ENCODE assay signal across 1 cellular context in genomic region chr20:41192575-41192974, GRCh38.
TF ChIP-seq lines count a peak whose summit lies in the region.

No MANE protein-coding gene starts in this region.

TF ChIP-seq in GM23338, 12 proteins besides CTCF, POLR2A, EP300 and RAD21 (continued from another document):
- TF ChIP-seq, protein P1, sequence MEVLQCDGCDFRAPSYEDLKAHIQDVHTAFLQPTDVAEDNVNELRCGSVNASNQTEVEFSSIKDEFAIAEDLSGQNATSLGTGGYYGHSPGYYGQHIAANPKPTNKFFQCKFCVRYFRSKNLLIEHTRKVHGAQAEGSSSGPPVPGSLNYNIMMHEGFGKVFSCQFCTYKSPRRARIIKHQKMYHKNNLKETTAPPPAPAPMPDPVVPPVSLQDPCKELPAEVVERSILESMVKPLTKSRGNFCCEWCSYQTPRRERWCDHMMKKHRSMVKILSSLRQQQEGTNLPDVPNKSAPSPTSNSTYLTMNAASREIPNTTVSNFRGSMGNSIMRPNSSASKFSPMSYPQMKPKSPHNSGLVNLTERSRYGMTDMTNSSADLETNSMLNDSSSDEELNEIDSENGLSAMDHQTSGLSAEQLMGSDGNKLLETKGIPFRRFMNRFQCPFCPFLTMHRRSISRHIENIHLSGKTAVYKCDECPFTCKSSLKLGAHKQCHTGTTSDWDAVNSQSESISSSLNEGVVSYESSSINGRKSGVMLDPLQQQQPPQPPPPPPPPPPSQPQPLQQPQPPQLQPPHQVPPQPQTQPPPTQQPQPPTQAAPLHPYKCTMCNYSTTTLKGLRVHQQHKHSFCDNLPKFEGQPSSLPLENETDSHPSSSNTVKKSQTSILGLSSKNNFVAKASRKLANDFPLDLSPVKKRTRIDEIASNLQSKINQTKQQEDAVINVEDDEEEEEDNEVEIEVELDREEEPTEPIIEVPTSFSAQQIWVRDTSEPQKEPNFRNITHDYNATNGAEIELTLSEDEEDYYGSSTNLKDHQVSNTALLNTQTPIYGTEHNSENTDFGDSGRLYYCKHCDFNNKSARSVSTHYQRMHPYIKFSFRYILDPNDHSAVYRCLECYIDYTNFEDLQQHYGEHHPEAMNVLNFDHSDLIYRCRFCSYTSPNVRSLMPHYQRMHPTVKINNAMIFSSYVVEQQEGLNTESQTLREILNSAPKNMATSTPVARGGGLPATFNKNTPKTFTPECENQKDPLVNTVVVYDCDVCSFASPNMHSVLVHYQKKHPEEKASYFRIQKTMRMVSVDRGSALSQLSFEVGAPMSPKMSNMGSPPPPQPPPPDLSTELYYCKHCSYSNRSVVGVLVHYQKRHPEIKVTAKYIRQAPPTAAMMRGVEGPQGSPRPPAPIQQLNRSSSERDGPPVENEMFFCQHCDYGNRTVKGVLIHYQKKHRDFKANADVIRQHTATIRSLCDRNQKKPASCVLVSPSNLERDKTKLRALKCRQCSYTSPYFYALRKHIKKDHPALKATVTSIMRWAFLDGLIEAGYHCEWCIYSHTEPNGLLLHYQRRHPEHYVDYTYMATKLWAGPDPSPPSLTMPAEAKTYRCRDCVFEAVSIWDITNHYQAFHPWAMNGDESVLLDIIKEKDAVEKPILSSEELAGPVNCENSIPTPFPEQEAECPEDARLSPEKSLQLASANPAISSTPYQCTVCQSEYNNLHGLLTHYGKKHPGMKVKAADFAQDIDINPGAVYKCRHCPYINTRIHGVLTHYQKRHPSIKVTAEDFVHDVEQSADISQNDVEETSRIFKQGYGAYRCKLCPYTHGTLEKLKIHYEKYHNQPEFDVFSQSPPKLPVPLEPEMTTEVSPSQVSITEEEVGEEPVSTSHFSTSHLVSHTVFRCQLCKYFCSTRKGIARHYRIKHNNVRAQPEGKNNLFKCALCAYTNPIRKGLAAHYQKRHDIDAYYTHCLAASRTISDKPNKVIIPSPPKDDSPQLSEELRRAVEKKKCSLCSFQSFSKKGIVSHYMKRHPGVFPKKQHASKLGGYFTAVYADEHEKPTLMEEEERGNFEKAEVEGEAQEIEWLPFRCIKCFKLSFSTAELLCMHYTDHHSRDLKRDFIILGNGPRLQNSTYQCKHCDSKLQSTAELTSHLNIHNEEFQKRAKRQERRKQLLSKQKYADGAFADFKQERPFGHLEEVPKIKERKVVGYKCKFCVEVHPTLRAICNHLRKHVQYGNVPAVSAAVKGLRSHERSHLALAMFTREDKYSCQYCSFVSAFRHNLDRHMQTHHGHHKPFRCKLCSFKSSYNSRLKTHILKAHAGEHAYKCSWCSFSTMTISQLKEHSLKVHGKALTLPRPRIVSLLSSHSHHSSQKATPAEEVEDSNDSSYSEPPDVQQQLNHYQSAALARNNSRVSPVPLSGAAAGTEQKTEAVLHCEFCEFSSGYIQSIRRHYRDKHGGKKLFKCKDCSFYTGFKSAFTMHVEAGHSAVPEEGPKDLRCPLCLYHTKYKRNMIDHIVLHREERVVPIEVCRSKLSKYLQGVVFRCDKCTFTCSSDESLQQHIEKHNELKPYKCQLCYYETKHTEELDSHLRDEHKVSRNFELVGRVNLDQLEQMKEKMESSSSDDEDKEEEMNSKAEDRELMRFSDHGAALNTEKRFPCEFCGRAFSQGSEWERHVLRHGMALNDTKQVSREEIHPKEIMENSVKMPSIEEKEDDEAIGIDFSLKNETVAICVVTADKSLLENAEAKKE (CRISPR knock-in tag; IDR thresholded peaks at IDR 0.05) = no peak
- TF ChIP-seq ZNF114 (CRISPR knock-in tag; IDR thresholded peaks at IDR 0.05) (no peak), STAT1 (IDR thresholded peaks at IDR 0.05; ENCODE audit: unreplicated experiment) (no peak), ZNF331 (CRISPR knock-in tag; IDR thresholded peaks at IDR 0.05; ENCODE audit: low read depth) (no peak), CREB1 (CRISPR knock-in tag; IDR thresholded peaks at IDR 0.05; ENCODE audit: low read depth) (no peak), NANOG (IDR thresholded peaks at IDR 0.05; ENCODE audit: borderline replicate concordance) (no peak)
